In the genomic region with DNA sequence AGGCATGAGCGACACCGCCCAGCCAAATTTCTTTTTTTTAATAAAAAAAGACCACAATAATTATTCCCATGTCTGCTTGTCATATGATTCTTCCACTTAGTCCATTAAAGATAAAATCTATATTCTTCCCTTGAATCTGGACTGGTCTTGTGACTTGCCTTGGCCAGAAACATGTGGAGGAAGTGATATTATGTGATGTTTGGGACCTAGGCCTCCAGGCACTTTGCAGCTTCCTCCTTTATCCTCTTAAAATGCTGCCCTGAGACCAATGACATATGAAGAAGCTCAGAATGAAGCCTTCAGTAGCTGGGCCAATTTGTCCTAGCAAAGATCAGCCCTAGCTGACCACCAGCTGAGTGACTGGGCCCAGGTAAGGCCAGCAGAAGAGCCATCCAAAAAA, we compare ENCODE assay signal across 23 cellular contexts.
"Had no signal": no experiment of that assay in that cellular context is flagged by ENCODE, and none has a peak within 500 bp of the region (broad histone marks: within the 10 kb centered on the region; RNA-seq: fewer than 3 reads in every experiment).

No MANE protein-coding gene starts in this region.

- H3K9me3 ChIP-seq: SJSA1 had no signal

- H3K4me1 Mint-ChIP-seq: brain; central memory CD8-positive, alpha-beta T cell; T-helper 17 cell had no signal

- H3K36me3 Mint-ChIP-seq: brain had no signal

- ATAC-seq: activated CD4-positive, CD25-positive, alpha-beta regulatory T cell treated with anti-CD3 and anti-CD28 coated beads, Interleukin-2, amount 50 U/mL, for 24 hours; activated CD8-positive, alpha-beta T cell treated with anti-CD3 and anti-CD28 coated beads for 36 hours; T-helper 17 cell had no signal

- H3K4me3 ChIP-seq: SJSA1 had no signal

- H3K36me3 ChIP-seq: SJSA1, WERI-Rb-1 had no signal

- H3K27me3 ChIP-seq: SJSA1 had no signal

- H3K27ac ChIP-seq: SJSA1, WERI-Rb-1 had no signal

- H3K4me3 Mint-ChIP-seq: activated CD8-positive, alpha-beta T cell treated with anti-CD3 and anti-CD28 coated beads for 36 hours; activated naive CD8-positive, alpha-beta T cell; activated T-helper 1 cell treated with anti-CD3 and anti-CD28 coated beads, Interleukin-12 subunit alpha, Interleukin-12 subunit beta, Interleukin-2, Interleukin-4 antibody, amounts not matched to agents 30 ng/mL and 10 ng/mL and 1 ng/mL, durations not matched to agents 14 hours and 24 hours and 36 hours; brain; central memory CD8-positive, alpha-beta T cell; T-helper 17 cell had no signal

- H3K4me1 ChIP-seq: SJSA1 had no signal

- H3K27ac Mint-ChIP-seq: activated CD8-positive, alpha-beta T cell treated with anti-CD3 and anti-CD28 coated beads for 36 hours; activated naive CD8-positive, alpha-beta T cell; activated T-helper 1 cell treated with anti-CD3 and anti-CD28 coated beads, Interleukin-12 subunit alpha, Interleukin-12 subunit beta, Interleukin-2, Interleukin-4 antibody, amounts not matched to agents 30 ng/mL and 10 ng/mL and 1 ng/mL, durations not matched to agents 14 hours and 24 hours and 36 hours; brain; T-helper 17 cell had no signal

- H3K27me3 Mint-ChIP-seq: activated CD8-positive, alpha-beta T cell treated with anti-CD3 and anti-CD28 coated beads for 36 hours; activated naive CD8-positive, alpha-beta T cell; brain; central memory CD8-positive, alpha-beta T cell; T-helper 17 cell had no signal

- DNase-seq: activated CD4-positive, alpha-beta T cell treated with anti-CD3 and anti-CD28 coated beads for 4 hours; activated CD8-positive, alpha-beta memory T cell treated with anti-CD3 and anti-CD28 coated beads, Interleukin-2, amount 50 U/mL, for 4 hours; activated CD8-positive, alpha-beta T cell treated with anti-CD3 and anti-CD28 coated beads for 36 hours; activated effector memory CD4-positive, alpha-beta T cell treated with Interleukin-2 at 50 U/mL for 16 hours; activated naive CD4-positive, alpha-beta T cell; amygdala; NCI-H1436 treated with DMSO at 0.1 percent for 48 hours; NCI-H187; NCI-H2081 treated with DMSO at 0.1 percent for 48 hours; NCI-H2171 treated with DMSO at 0.1 percent for 48 hours; NCI-H345; NCI-H510A; NCI-H526 treated with DMSO at 0.1 percent for 48 hours; SHP77; T-helper 17 cell; T-helper 9 cell had no signal
